8 cellular contexts compared by ENCODE assay signal in the genomic region with DNA sequence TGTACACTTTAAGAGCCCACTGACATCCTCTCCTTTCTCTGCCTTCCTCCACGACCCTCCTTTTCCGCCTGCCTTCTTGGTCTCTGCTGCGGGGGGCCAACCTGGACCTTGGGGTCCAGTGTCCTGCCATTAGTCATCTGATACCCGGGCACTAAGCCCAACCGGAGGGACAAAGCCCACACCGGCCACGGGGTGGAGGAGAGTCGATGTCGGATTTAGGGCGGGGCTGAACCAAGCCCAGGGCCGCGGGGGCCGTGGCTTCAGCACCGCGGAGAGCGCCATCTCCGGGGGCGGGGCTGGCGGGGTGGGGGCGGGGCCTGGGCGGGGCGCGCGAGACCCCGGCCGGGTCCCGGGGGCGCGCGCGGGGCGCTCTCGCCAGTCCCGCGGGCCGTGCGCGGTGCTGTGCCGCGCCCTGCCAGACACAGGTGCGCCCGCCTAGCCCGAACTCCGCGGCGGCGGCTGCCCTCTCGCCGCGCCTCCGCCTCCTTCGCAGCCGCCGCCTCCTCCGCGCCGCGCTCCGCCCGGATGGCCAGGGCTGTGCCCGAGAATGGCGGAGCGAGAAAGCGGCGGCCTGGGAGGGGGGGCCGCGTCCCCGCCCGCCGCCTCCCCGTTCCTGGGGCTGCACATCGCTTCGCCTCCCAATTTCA. TPM values are rescaled to one million over a fixed set of nuclear protein-coding genes. Genes with fewer than 3 reads are reported as not detected.
A peak's percentile ranks its signal among the peaks of the same experiment; 100 is the strongest.
DNase-seq lines count a peak whose midpoint lies in the region; ATAC-seq, FAIRE-seq and TF ChIP-seq lines count a peak whose summit lies in the region.

TSS of gene MAPK8IP1 (plus strand) at position 378 of the 647 bp plus-strand sequence. CDS start at position 548, 170 bp downstream.

- H3K9me3 Mint-ChIP-seq in osteocyte (ENCODE audit: unreplicated experiment): no peaks in the 10 kb centered on the region

- H3K4me1 Mint-ChIP-seq in osteocyte (ENCODE audit: unreplicated experiment): peaks cover 3% of the 10 kb centered on the region

- H3K4me1 ChIP-seq in A549: peaks cover 18% of the 10 kb centered on the region
- H3K4me1 ChIP-seq in uterus: peaks cover 0 to 9% of the 10 kb centered on the region in 2 donors

- WGBS in A549 (ENCODE audit: missing lambda C conversion rate): 41% methylated on average over 7 of the region's 73 CpGs

- peak within 1 kb of the TSS; percentile 71 for H3K4me3 Mint-ChIP-seq in osteocyte (ENCODE audit: unreplicated experiment)

- CTCF ChIA-PET in A549 (lab: Yijun Ruan, JAX): interaction anchor here (5.6 kb wide), 1 partner anchor 13 kb away, joined by 39 read pairs; no protein-coding TSS in a partner anchor

- no peak for TF ChIP-seq RAD21 in A549 (conservative IDR thresholded peaks at IDR 0.05 in 1 of 2, IDR thresholded peaks at IDR 0.05 in 1 of 2)

- H3K27me3 Mint-ChIP-seq in osteocyte (ENCODE audit: unreplicated experiment): peaks cover 5% of the 10 kb centered on the region

- H3K27ac Mint-ChIP-seq in osteocyte (ENCODE audit: unreplicated experiment): no peak within 1 kb of the TSS

- no peaks in the 10 kb centered on the region for H3K27me3 ChIP-seq in uterus

- POLR2A ChIA-PET in A549 (lab: Yijun Ruan, JAX): no interaction called here

- no peak for FAIRE-seq in A549 (lab: Jason Lieb, UNC)

- ATAC-seq in A549 (peak; percentile 60 to 75), GM18868 (IDR thresholded peaks at IDR 0.05; ENCODE audit: unreplicated experiment) (peak; percentile 67)

- no peak for TF ChIP-seq POLR2A in A549 (IDR thresholded peaks at IDR 0.05; ENCODE audit: low read length)
- peak in 1 of 2 donors; percentile 28 for TF ChIP-seq POLR2A in uterus (IDR thresholded peaks at IDR 0.05)

- TF ChIP-seq EP300 in A549 (IDR thresholded peaks at IDR 0.05): no peak

- H3K4me2 ChIP-seq in A549: peak within 1 kb of the TSS; percentile 76

- H3K27ac ChIP-seq in A549 (peak within 1 kb of the TSS in 1 of 2 experiments; percentile 52; a peak in 2 of 6 replicates), uterus (no peak within 1 kb of the TSS)

- H3K4me3 ChIP-seq in A549 (peak within 1 kb of the TSS; percentile 59), uterus (peak within 1 kb of the TSS; percentile 5 to 37)

- peak in 1 of 2 experiments; percentile 27 for DNase-seq in A549 (ENCODE audit: low read depth in 1 of 2, low spot score in 1 of 2)
- DNase-seq in HT-29 (ENCODE audit: low spot score): peak; percentile 51
- peak; percentile 78 for DNase-seq in RKO (ENCODE audit: low spot score)
- peak; percentile 34 for DNase-seq in activated gamma-delta T cell (lab: John Stamatoyannopoulos, UW)
- peak; percentile 50 for DNase-seq in glomerular visceral epithelial cell (ENCODE audit: extremely low spot score)
- DNase-seq in osteocyte (ENCODE audit: extremely low spot score, unreplicated experiment): no peak
- DNase-seq in uterus: peak in 1 of 2 donors; percentile 55

- no peaks in the 10 kb centered on the region for H3K36me3 ChIP-seq in uterus

- TF ChIP-seq CTCF in A549 (IDR thresholded peaks at IDR 0.05) (no peak), osteocyte (IDR thresholded peaks at IDR 0.05) (no peak), uterus (IDR thresholded peaks at IDR 0.05) (no peak)

- intact Hi-C loops in uterus (cut with DNase I; ENCODE audit: low total_unique reads): no loop called here

- peaks cover 11% of the 10 kb centered on the region for H3K36me3 Mint-ChIP-seq in osteocyte (ENCODE audit: unreplicated experiment)

- H3K9me3 ChIP-seq in A549 (no peaks in the 10 kb centered on the region), uterus (no peaks in the 10 kb centered on the region)

TF ChIP-seq in A549, 52 proteins besides CTCF, POLR2A, EP300 and RAD21:
- TF ChIP-seq, protein P1, sequence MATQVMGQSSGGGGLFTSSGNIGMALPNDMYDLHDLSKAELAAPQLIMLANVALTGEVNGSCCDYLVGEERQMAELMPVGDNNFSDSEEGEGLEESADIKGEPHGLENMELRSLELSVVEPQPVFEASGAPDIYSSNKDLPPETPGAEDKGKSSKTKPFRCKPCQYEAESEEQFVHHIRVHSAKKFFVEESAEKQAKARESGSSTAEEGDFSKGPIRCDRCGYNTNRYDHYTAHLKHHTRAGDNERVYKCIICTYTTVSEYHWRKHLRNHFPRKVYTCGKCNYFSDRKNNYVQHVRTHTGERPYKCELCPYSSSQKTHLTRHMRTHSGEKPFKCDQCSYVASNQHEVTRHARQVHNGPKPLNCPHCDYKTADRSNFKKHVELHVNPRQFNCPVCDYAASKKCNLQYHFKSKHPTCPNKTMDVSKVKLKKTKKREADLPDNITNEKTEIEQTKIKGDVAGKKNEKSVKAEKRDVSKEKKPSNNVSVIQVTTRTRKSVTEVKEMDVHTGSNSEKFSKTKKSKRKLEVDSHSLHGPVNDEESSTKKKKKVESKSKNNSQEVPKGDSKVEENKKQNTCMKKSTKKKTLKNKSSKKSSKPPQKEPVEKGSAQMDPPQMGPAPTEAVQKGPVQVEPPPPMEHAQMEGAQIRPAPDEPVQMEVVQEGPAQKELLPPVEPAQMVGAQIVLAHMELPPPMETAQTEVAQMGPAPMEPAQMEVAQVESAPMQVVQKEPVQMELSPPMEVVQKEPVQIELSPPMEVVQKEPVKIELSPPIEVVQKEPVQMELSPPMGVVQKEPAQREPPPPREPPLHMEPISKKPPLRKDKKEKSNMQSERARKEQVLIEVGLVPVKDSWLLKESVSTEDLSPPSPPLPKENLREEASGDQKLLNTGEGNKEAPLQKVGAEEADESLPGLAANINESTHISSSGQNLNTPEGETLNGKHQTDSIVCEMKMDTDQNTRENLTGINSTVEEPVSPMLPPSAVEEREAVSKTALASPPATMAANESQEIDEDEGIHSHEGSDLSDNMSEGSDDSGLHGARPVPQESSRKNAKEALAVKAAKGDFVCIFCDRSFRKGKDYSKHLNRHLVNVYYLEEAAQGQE (IDR thresholded peaks at IDR 0.05): peak; percentile 90
- TF ChIP-seq FOXS1 (CRISPR knock-in tag; IDR thresholded peaks at IDR 0.05) (0 out of 2 replicates have a peak, but pooled peaks have one; percentile 29), ZSCAN20 (CRISPR knock-in tag; IDR thresholded peaks at IDR 0.05) (no peak), EHMT2 (IDR thresholded peaks at IDR 0.05; ENCODE audit: low read depth) (peak; percentile 82)
- TF ChIP-seq, protein P2, sequence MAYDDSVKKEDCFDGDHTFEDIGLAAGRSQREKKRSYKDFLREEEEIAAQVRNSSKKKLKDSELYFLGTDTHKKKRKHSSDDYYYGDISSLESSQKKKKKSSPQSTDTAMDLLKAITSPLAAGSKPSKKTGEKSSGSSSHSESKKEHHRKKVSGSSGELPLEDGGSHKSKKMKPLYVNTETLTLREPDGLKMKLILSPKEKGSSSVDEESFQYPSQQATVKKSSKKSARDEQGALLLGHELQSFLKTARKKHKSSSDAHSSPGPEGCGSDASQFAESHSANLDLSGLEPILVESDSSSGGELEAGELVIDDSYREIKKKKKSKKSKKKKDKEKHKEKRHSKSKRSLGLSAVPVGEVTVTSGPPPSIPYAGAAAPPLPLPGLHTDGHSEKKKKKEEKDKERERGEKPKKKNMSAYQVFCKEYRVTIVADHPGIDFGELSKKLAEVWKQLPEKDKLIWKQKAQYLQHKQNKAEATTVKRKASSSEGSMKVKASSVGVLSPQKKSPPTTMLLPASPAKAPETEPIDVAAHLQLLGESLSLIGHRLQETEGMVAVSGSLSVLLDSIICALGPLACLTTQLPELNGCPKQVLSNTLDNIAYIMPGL (CRISPR knock-in tag; IDR thresholded peaks at IDR 0.05; ENCODE audit: borderline replicate concordance): no peak

RNA-seq across cellular contexts. Expression of gene MAPK8IP1, which starts in this region (rescaled TPM):
- polyA plus RNA-seq in A549 (2011; rRNA removed) (2.6 and 2.7 TPM in 2 replicates), A549 (2017; fragmentation: RNase III; extraction: RNeasy Plus Mini Kit Qiagen cat#74134 plus additional on column Dnase treatment) (5.4 to 5.8 TPM (median 5.7 TPM) in 3 replicates)
- polyA plus RNA-seq in A549 (2012; cell fraction: cytosol; rRNA removed): 4.6 and 6.8 TPM in 2 replicates
- polyA plus RNA-seq in A549 (2012; cell fraction: nucleus; rRNA removed): 7.0 and 12.5 TPM in 2 replicates
- 5.4 and 6.4 TPM in 2 replicates for polyA minus RNA-seq in A549 (2011; rRNA and poly(A)+ RNA removed)
- 2.9 and 4.0 TPM in 2 replicates for total RNA-seq in HT-29 (2014; rRNA removed; shearing (Covaris generic))
- total RNA-seq in osteocyte (9.8 and 10.1 TPM in 2 replicates), uterus (10 to 100 TPM in 3 of 4 donors, 1 to 10 TPM in 1; 2.1 to 29.9 (median 20.0) TPM)
